ENCODE assay signal across 21 cellular contexts in genomic region chr15:81072551-81072950, GRCh38.
DNase-seq lines count a peak whose midpoint lies in the region; ATAC-seq, FAIRE-seq and TF ChIP-seq lines count a peak whose summit lies in the region.
"Had no signal": no experiment of that assay in that cellular context is flagged by ENCODE, and none has a peak within 500 bp of the region (broad histone marks: within the 10 kb centered on the region; RNA-seq: fewer than 3 reads in every experiment).

No MANE protein-coding gene starts in this region.

- no peak overlapping the region for H2AFZ ChIP-seq in PC-3 (ENCODE audit: low read length)
- H2AFZ ChIP-seq: GM23248 had no signal

- H3K27me3 Mint-ChIP-seq in endothelial cell (ENCODE audit: unreplicated experiment) = peaks cover 2% of the 10 kb centered on the region
- H3K27me3 Mint-ChIP-seq in activated CD4-positive, alpha-beta T cell treated with anti-CD3 and anti-CD28 coated beads, Interleukin-2, amount 10 ng/mL, durations not matched to agents 7 days and 5 days = peaks cover 6% of the 10 kb centered on the region

- H3K27ac ChIP-seq in PC-3 (ENCODE audit: low read length) = no peak overlapping the region
- H3K27ac ChIP-seq: BLaER1, C4-2B, GM23248 had no signal

- peak; percentile 53 for DNase-seq in EH (ENCODE audit: low read depth)
- DNase-seq in PC-3 = peak; percentile 10
- no peak for DNase-seq in endothelial cell (ENCODE audit: low spot score)
- no peak for DNase-seq in activated CD4-positive, alpha-beta T cell treated with anti-CD3 and anti-CD28 coated beads, Interleukin-2, amount 10 ng/mL, durations not matched to agents 7 days and 5 days
- no peak for DNase-seq in epidermal melanocyte (ENCODE audit: insufficient read length, low spot score)
- DNase-seq in frontal cortex (ENCODE audit: low spot score in 2 of 2) = no peak
- DNase-seq: Caco-2; CD4-positive, CD25-positive, alpha-beta regulatory T cell; CD8-positive, alpha-beta T cell; DMS153; DND-41; EL; GDM1; GM23248; H7; HCEC 1CT had no signal

- H3K36me3 ChIP-seq in PC-3 (ENCODE audit: low read depth, low read length) = no peaks in the 10 kb centered on the region
- H3K36me3 ChIP-seq: BLaER1 had no signal

- no peak for TF ChIP-seq CTCF in PC-3 (conservative IDR thresholded peaks at IDR 0.05; ENCODE audit: low read depth, low read length)
- TF ChIP-seq CTCF in endothelial cell (IDR thresholded peaks at IDR 0.05; ENCODE audit: unreplicated experiment) = no peak

- no peaks in the 10 kb centered on the region for H3F3A ChIP-seq in PC-3 (ENCODE audit: low read length, unreplicated experiment)

- no peaks in the 10 kb centered on the region for H3K79me2 ChIP-seq in PC-3 (ENCODE audit: low read length)

- CTCF ChIA-PET in PC-3 (lab: Charles Lee) = no interaction called here
- CTCF ChIA-PET in activated CD4-positive, alpha-beta T cell treated with anti-CD3 and anti-CD28 coated beads, Interleukin-2, amount 10 ng/mL, durations not matched to agents 7 days and 5 days (lab: Charles Lee) = interaction anchor here (1.0 kb wide), 1 partner anchor 193 kb away, joined by 3 read pairs; no protein-coding TSS in a partner anchor

- intact Hi-C loops in PC-3 (cut with micrococcal nuclease) = no loop called here

- H3K36me3 Mint-ChIP-seq in endothelial cell (ENCODE audit: low read depth, unreplicated experiment) = no peaks in the 10 kb centered on the region
- no peaks in the 10 kb centered on the region for H3K36me3 Mint-ChIP-seq in activated CD4-positive, alpha-beta T cell treated with anti-CD3 and anti-CD28 coated beads, Interleukin-2, amount 10 ng/mL, durations not matched to agents 7 days and 5 days (ENCODE audit: low read depth)
- H3K36me3 Mint-ChIP-seq: CD4-positive, CD25-positive, alpha-beta regulatory T cell; CD8-positive, alpha-beta T cell had no signal

- no peaks in the 10 kb centered on the region for H3K27me3 ChIP-seq in PC-3 (ENCODE audit: low read length)
- H3K27me3 ChIP-seq: BLaER1 had no signal

- no peaks in the 10 kb centered on the region for H3K4me1 ChIP-seq in PC-3 (ENCODE audit: insufficient read depth, low read length)
- H3K4me1 ChIP-seq: BLaER1, Caco-2 had no signal

- no peak for FAIRE-seq in frontal cortex (lab: Jason Lieb, UNC)
- FAIRE-seq: GM12878, GM19239, H1 had no signal

- no peaks in the 10 kb centered on the region for H3K9me3 ChIP-seq in PC-3 (ENCODE audit: low read length)
- H3K9me3 ChIP-seq: BLaER1, Caco-2 had no signal

- ATAC-seq in PC-3 = no peak
- ATAC-seq: CD8-positive, alpha-beta T cell; GM12878 had no signal

- H4K20me1 ChIP-seq in PC-3 (ENCODE audit: low read length) = no peaks in the 10 kb centered on the region
- H4K20me1 ChIP-seq: BLaER1 had no signal

- peak overlapping the region; percentile 40 for H3K27ac Mint-ChIP-seq in endothelial cell (ENCODE audit: unreplicated experiment)
- no peak overlapping the region for H3K27ac Mint-ChIP-seq in activated CD4-positive, alpha-beta T cell treated with anti-CD3 and anti-CD28 coated beads, Interleukin-2, amount 10 ng/mL, durations not matched to agents 7 days and 5 days
- H3K27ac Mint-ChIP-seq: CD4-positive, CD25-positive, alpha-beta regulatory T cell; CD8-positive, alpha-beta T cell had no signal

- no peak overlapping the region for H3K4me2 ChIP-seq in PC-3 (ENCODE audit: low read length)
- H3K4me2 ChIP-seq: BLaER1 had no signal

- BruUV-seq in PC-3 (replicated peaks; lab: Mats Ljungman, UMichigan) = no TSS peak

- no peaks in the 10 kb centered on the region for H3K9me2 ChIP-seq in PC-3 (replicated peaks; ENCODE audit: low read length)

- H3K4me1 Mint-ChIP-seq in endothelial cell (ENCODE audit: unreplicated experiment) = peaks cover 18% of the 10 kb centered on the region
- H3K4me1 Mint-ChIP-seq in activated CD4-positive, alpha-beta T cell treated with anti-CD3 and anti-CD28 coated beads, Interleukin-2, amount 10 ng/mL, durations not matched to agents 7 days and 5 days = peaks cover 16% of the 10 kb centered on the region

- POLR2A ChIA-PET in PC-3 (lab: Charles Lee; ENCODE audit: unreplicated experiment) = no interaction called here
- POLR2A ChIA-PET in activated CD4-positive, alpha-beta T cell treated with anti-CD3 and anti-CD28 coated beads, Interleukin-2, amount 10 ng/mL, durations not matched to agents 7 days and 5 days (lab: Charles Lee) = no interaction called here

- no peak overlapping the region for H3K4me3 Mint-ChIP-seq in endothelial cell (ENCODE audit: unreplicated experiment)
- no peak overlapping the region for H3K4me3 Mint-ChIP-seq in activated CD4-positive, alpha-beta T cell treated with anti-CD3 and anti-CD28 coated beads, Interleukin-2, amount 10 ng/mL, durations not matched to agents 7 days and 5 days
- H3K4me3 Mint-ChIP-seq: CD4-positive, CD25-positive, alpha-beta regulatory T cell; CD8-positive, alpha-beta T cell had no signal

- no peak overlapping the region for H3K9ac ChIP-seq in PC-3 (ENCODE audit: low read length)
- H3K9ac ChIP-seq: BLaER1, GM23248 had no signal

- no peaks in the 10 kb centered on the region for H3K9me3 Mint-ChIP-seq in endothelial cell (ENCODE audit: unreplicated experiment)
- no peaks in the 10 kb centered on the region for H3K9me3 Mint-ChIP-seq in activated CD4-positive, alpha-beta T cell treated with anti-CD3 and anti-CD28 coated beads, Interleukin-2, amount 10 ng/mL, durations not matched to agents 7 days and 5 days
- H3K9me3 Mint-ChIP-seq: CD8-positive, alpha-beta T cell had no signal

- H3K4me3 ChIP-seq in PC-3 (ENCODE audit: low read length) = no peak overlapping the region
- H3K4me3 ChIP-seq: BLaER1, GM12878, GM23248 had no signal

Comparison
In these comparisons a context has a peak if more than half of its experiments do, and no peak if none do; other contexts are left out.
1. DNase-seq: peak in EH (single experiment) and PC-3 (single experiment); none in endothelial cell (single experiment), activated CD4-positive, alpha-beta T cell treated with anti-CD3 and anti-CD28 coated beads, Interleukin-2, amount 10 ng/mL, durations not matched to agents 7 days and 5 days (single experiment), epidermal melanocyte (single experiment) and frontal cortex (0 of 2).